Comparison of ENCODE assay signal across 22 cellular contexts in the genomic region with DNA sequence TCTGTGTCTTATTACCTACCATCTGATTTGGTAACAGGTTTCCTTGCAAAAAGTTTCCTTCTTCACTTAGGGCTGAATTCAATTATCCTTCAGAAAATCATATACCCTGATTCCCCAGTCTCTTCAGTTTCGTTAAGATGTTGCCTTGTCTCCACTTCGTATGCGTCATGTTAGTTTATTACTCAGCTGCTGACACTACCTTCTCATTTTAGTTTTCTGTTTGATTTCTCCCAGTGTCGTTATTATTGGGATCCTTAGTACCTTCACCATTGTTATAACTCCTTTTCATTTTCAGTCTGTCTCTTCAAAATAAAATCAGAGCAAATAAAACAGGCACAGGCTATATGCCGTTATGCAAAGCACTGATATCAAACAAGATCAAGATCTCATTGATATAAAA.
"Had no signal": no experiment of that assay in that cellular context is flagged by ENCODE, and none has a peak within 500 bp of the region (broad histone marks: within the 10 kb centered on the region; RNA-seq: fewer than 3 reads in every experiment).

No MANE protein-coding gene starts in this region.

- H3K9me3 ChIP-seq: breast epithelium, lower lobe of right lung, suprapubic skin, tibial artery, upper lobe of right lung had no signal

- H3K4me3 ChIP-seq: breast epithelium, lower lobe of right lung, suprapubic skin, tibial artery, upper lobe of right lung had no signal

- H3K9me3 Mint-ChIP-seq: activated naive CD4-positive, alpha-beta T cell treated with anti-CD3 and anti-CD28 coated beads for 36 hours; naive thymus-derived CD8-positive, alpha-beta T cell had no signal

- H3K36me3 Mint-ChIP-seq: naive thymus-derived CD8-positive, alpha-beta T cell had no signal

- H3K27me3 ChIP-seq: breast epithelium, suprapubic skin, tibial artery, upper lobe of right lung had no signal

- ATAC-seq: left lobe of liver; lower lobe of right lung; naive thymus-derived CD8-positive, alpha-beta T cell; right cardiac atrium; upper lobe of right lung had no signal

- DNase-seq: activated CD4-positive, alpha-beta T cell treated with anti-CD3 and anti-CD28 coated beads, Interleukin-2, amount 50 U/mL, for 4 hours; activated CD4-positive, CD25-positive, alpha-beta regulatory T cell treated with anti-CD3 and anti-CD28 coated beads, Interleukin-2, amount 50 U/mL, for 72 hours; activated CD8-positive, alpha-beta memory T cell treated with anti-CD3 and anti-CD28 coated beads, Interleukin-2, amount 50 U/mL, for 4 hours; activated effector memory CD4-positive, alpha-beta T cell treated with anti-CD3 and anti-CD28 coated beads, Interleukin-2, amount 50 U/mL, for 16 hours; activated naive CD4-positive, alpha-beta T cell treated with anti-CD3 and anti-CD28 coated beads for 36 hours; central memory CD4-positive, alpha-beta T cell; effector memory CD4-positive, alpha-beta T cell; kidney glomerular epithelial cell; lower lobe of right lung; mesenchymal stem cell; naive thymus-derived CD8-positive, alpha-beta T cell; posterior cingulate gyrus; right cardiac atrium; stimulated activated CD4-positive, alpha-beta T cell treated with anti-CD3 and anti-CD28 coated beads, Interleukin-15, amount 100 ng/mL, for 24 hours; stimulated activated CD4-positive, alpha-beta T cell treated with anti-CD3 and anti-CD28 coated beads, Interleukin-2, amount 100 ng/mL, for 24 hours; stimulated activated naive CD4-positive, alpha-beta T cell; T1000; tibial artery; upper lobe of right lung had no signal

- H3K4me1 ChIP-seq: breast epithelium, lower lobe of right lung had no signal

- H3K27ac Mint-ChIP-seq: activated naive CD4-positive, alpha-beta T cell treated with anti-CD3 and anti-CD28 coated beads for 36 hours had no signal

- H3K36me3 ChIP-seq: breast epithelium, lower lobe of right lung, suprapubic skin, tibial artery, upper lobe of right lung had no signal

- H3K27ac ChIP-seq: breast epithelium, lower lobe of right lung, suprapubic skin, tibial artery, upper lobe of right lung had no signal

- H3K4me3 Mint-ChIP-seq: activated naive CD4-positive, alpha-beta T cell treated with anti-CD3 and anti-CD28 coated beads for 36 hours; naive thymus-derived CD8-positive, alpha-beta T cell had no signal
